In genomic region chr4:94925764-94926347, GRCh38 we compare ENCODE assay signal across 2 cellular contexts.
TF ChIP-seq lines count a peak whose summit lies in the region.

No MANE protein-coding gene starts in this region.

TF ChIP-seq in IMR-90, 13 proteins besides CTCF, POLR2A, EP300 and RAD21:
- TF ChIP-seq CEBPB (IDR thresholded peaks at IDR 0.05; ENCODE audit: low read depth, low read length), result no peak
- TF ChIP-seq NFE2L2 (IDR thresholded peaks at IDR 0.05; ENCODE audit: low read depth, low read length), result no peak
- TF ChIP-seq BHLHE40 (IDR thresholded peaks at IDR 0.05; ENCODE audit: low read depth, low read length), result no peak
- TF ChIP-seq CHD1 (IDR thresholded peaks at IDR 0.05; ENCODE audit: low read depth, low read length), result no peak
- TF ChIP-seq MAZ (IDR thresholded peaks at IDR 0.05; ENCODE audit: borderline replicate concordance, low read depth, low read length), result no peak
- TF ChIP-seq FOS (IDR thresholded peaks at IDR 0.05; ENCODE audit: low read depth, low read length), result no peak
- no peak for TF ChIP-seq USF2 (IDR thresholded peaks at IDR 0.05; ENCODE audit: low read depth, low read length)

TF ChIP-seq in K562, 482 proteins besides CTCF, POLR2A, EP300 and RAD21:
- TF ChIP-seq HNRNPK (IDR thresholded peaks at IDR 0.05; ENCODE audit: low read depth, low read length, poor library complexity, severe bottlenecking) (peak; percentile 55), PCBP1 (IDR thresholded peaks at IDR 0.05; ENCODE audit: low read depth, low read length, poor library complexity, severe bottlenecking) (peak; percentile 65), TRIM24 (IDR thresholded peaks at IDR 0.05) (no peak), PCBP2 (IDR thresholded peaks at IDR 0.05; ENCODE audit: low read depth, low read length, poor library complexity, severe bottlenecking) (peak; percentile 71), IRF1 (CRISPR knock-in tag; IDR thresholded peaks at IDR 0.05; ENCODE audit: borderline replicate concordance) (no peak), RBM34 (IDR thresholded peaks at IDR 0.05; ENCODE audit: borderline replicate concordance, insufficient read depth, low read length) (no peak)
- TF ChIP-seq, protein P1, sequence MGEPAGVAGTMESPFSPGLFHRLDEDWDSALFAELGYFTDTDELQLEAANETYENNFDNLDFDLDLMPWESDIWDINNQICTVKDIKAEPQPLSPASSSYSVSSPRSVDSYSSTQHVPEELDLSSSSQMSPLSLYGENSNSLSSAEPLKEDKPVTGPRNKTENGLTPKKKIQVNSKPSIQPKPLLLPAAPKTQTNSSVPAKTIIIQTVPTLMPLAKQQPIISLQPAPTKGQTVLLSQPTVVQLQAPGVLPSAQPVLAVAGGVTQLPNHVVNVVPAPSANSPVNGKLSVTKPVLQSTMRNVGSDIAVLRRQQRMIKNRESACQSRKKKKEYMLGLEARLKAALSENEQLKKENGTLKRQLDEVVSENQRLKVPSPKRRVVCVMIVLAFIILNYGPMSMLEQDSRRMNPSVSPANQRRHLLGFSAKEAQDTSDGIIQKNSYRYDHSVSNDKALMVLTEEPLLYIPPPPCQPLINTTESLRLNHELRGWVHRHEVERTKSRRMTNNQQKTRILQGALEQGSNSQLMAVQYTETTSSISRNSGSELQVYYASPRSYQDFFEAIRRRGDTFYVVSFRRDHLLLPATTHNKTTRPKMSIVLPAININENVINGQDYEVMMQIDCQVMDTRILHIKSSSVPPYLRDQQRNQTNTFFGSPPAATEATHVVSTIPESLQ (CRISPR knock-in tag; IDR thresholded peaks at IDR 0.05), result no peak
